In the genomic region with DNA sequence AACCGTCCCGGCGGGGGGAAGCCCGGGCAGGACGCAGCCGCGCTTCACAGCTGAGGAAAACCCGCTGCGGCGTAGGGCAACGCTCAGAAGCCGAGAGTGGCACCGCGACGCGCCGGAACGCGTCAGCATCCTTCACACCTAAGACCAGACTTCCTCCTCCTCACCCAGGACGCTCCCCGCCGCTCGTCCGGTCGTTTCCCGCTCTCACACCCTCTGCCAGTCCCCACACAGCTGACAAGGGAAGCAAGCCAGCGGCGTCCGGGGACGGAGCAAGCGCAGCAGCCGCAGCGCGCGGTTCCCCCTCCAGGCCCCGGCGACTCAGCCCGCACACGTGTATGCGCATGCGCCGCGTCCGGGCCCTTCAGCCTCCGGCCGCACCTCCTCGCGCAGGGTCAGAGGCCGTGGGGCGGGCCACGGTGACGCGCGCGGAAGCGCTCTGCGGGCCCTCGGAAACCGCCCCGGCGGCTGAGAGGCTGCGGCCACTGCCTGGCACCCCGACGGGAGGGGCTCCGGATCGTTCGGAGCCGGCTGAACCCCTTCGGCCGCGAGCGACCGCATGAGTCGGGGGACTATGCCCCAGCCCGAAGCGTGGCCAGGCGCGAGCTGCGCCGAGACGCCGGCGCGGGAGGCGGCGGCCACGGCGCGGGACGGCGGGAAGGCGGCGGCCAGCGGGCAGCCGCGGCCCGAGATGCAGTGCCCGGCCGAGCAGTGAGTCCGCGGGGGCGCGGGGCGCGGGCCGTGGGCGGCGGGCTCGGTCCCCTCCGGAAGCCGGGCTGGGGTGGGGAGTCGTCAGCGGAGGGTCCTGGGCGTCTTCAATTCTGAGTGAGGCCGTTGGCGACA, we compare ENCODE assay signal across 8 cellular contexts. TPM values are rescaled to one million over a fixed set of nuclear protein-coding genes. Genes with fewer than 3 reads are reported as not detected.
DNase-seq lines count a peak whose midpoint lies in the region; TF ChIP-seq lines count a peak whose summit lies in the region.

OTULIN (plus strand) TSS at position 449 of the 840 bp plus-strand sequence; CDS start at position 557, 108 bp downstream.

- peaks cover 5% of the 10 kb centered on the region for H3K27me3 Mint-ChIP-seq in endothelial cell (ENCODE audit: unreplicated experiment)

- peak; percentile 88 for DNase-seq in COLO829 (ENCODE audit: low spot score)
- DNase-seq in GM20000 (ENCODE audit: low spot score), result peak; percentile 98
- DNase-seq in HS-5 (ENCODE audit: low read depth), result peak; percentile 89
- peak; percentile 98 for DNase-seq in NOMO-1 treated with dmso at 0.1 percent for 144 hours (lab: John Stamatoyannopoulos, UW; ENCODE audit: unreplicated experiment)
- peak; percentile 61 for DNase-seq in activated CD8-positive, alpha-beta memory T cell treated with anti-CD3 and anti-CD28 coated beads, Interleukin-2, amount 50 U/mL, for 24 hours (ENCODE audit: extremely low read depth)
- peak; percentile 90 for DNase-seq in endothelial cell (ENCODE audit: low spot score)
- DNase-seq in midbrain (lab: John Stamatoyannopoulos, UW), result peak; percentile 96
- DNase-seq in stimulated activated CD8-positive, alpha-beta memory T cell treated with anti-CD3 and anti-CD28 coated beads, Interleukin-2, amount 100 ng/mL, for 1 hour (ENCODE audit: low read depth in 2 of 2), result peak; percentile 76 to 77

- peak within 1 kb of the TSS; percentile 97 for H3K4me3 Mint-ChIP-seq in endothelial cell (ENCODE audit: unreplicated experiment)

- TF ChIP-seq CTCF in GM20000 (IDR thresholded peaks at IDR 0.05; ENCODE audit: extremely low read depth, missing control alignments) (no peak), endothelial cell (IDR thresholded peaks at IDR 0.05; ENCODE audit: unreplicated experiment) (no peak)

- H3K36me3 Mint-ChIP-seq in endothelial cell (ENCODE audit: low read depth, unreplicated experiment), result peaks cover 7% of the 10 kb centered on the region

- no peaks in the 10 kb centered on the region for H3K9me3 Mint-ChIP-seq in endothelial cell (ENCODE audit: unreplicated experiment)

- peak within 1 kb of the TSS; percentile 84 for H3K27ac Mint-ChIP-seq in endothelial cell (ENCODE audit: unreplicated experiment)

- peaks cover 30% of the 10 kb centered on the region for H3K4me1 Mint-ChIP-seq in endothelial cell (ENCODE audit: unreplicated experiment)

RNA-seq across cellular contexts. Expression of gene OTULIN, which starts in this region (rescaled TPM):
- 39.7 TPM for total RNA-seq in endothelial cell (ENCODE audit: unreplicated experiment)

Comparison
In these comparisons a context has a peak if more than half of its experiments do, and no peak if none do; other contexts are left out.
1. Peak in every context shown above with its lines: DNase-seq.